Comparison of ENCODE assay signal across 13 cellular contexts in the genomic region with DNA sequence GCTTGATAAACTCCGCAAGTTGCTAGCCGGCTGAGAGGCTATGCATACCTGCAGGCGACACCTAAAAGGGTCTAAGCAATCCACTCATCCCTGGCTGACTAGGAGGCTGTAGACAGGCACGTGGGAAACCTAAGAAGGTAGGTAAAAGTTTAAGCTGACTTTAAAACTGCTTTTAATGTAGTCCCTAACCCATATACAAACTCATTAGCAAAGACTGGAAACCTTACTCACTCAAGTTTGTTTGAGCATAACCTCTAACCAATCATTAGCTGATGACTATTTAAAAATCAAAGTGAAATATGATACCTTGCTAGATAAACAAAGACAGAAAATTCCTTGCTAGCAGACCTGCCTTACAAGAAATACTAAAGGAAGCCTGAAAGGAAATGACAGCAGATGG.
DNase-seq lines count a peak whose midpoint lies in the region; ATAC-seq, FAIRE-seq and TF ChIP-seq lines count a peak whose summit lies in the region.
"Had no signal": no experiment of that assay in that cellular context is flagged by ENCODE, and none has a peak within 500 bp of the region (broad histone marks: within the 10 kb centered on the region; RNA-seq: fewer than 3 reads in every experiment).

No MANE protein-coding gene starts in this region.

- no peak overlapping the region for H2AFZ ChIP-seq in GM23338

- no peaks in the 10 kb centered on the region for H3K27me3 ChIP-seq in GM23338 (ENCODE audit: insufficient read depth)
- H3K27me3 ChIP-seq: SJSA1, vagina had no signal

- H3K27ac ChIP-seq in GM23338 (ENCODE audit: low read depth), result peak overlapping the region; percentile 11; the same call in 1 of the 2 replicates
- H3K27ac ChIP-seq: SJSA1, skin epidermis, vagina had no signal

- TF ChIP-seq CTCF in GM23338 (conservative IDR thresholded peaks at IDR 0.05; ENCODE audit: low read depth in 2 of 2) (no peak), epithelial cell of esophagus (IDR thresholded peaks at IDR 0.05; ENCODE audit: insufficient read depth, low read depth, low read length, missing control alignments) (no peak)

- no peaks in the 10 kb centered on the region for H3K9me2 ChIP-seq in GM23338 (ENCODE audit: insufficient read depth)

- H3K4me3 ChIP-seq in GM23338, result 0 out of 2 replicates have a peak overlapping the region, but pooled peaks have one; percentile 0
- H3K4me3 ChIP-seq in epithelial cell of esophagus (ENCODE audit: low read length), result no peak overlapping the region
- H3K4me3 ChIP-seq: SJSA1, skin epidermis, vagina had no signal

- H3K27ac Mint-ChIP-seq in GM23338, result peak overlapping the region; percentile 95

- no peaks in the 10 kb centered on the region for H3K9me3 Mint-ChIP-seq in GM23338

- DNase-seq in GM23338 (ENCODE audit: low spot score) (peak; percentile 81), KBM-7 (peak; percentile 1), epithelial cell of esophagus (ENCODE audit: low read depth) (peak; percentile 71), myocyte (ENCODE audit: low read depth) (peak; percentile 2), GM12892 (ENCODE audit: insufficient read length) (no peak), medulla oblongata (ENCODE audit: extremely low spot score) (no peak)
- no peak for DNase-seq in central memory CD4-positive, alpha-beta T cell
- DNase-seq: activated gamma-delta T cell, DMS79 had no signal

- no peaks in the 10 kb centered on the region for H3K36me3 ChIP-seq in GM23338 (ENCODE audit: insufficient read depth)
- H3K36me3 ChIP-seq: vagina had no signal

- no peaks in the 10 kb centered on the region for H3K79me2 ChIP-seq in GM23338 (replicated peaks; ENCODE audit: insufficient read depth)

- H3K36me3 Mint-ChIP-seq in GM23338 (ENCODE audit: low read depth), result no peaks in the 10 kb centered on the region; the same call in 2 of the 3 replicates

- FAIRE-seq in GM12892 (lab: Jason Lieb, UNC), result no peak
- FAIRE-seq: GM18507 had no signal

- H3K4me1 ChIP-seq in GM23338 (ENCODE audit: insufficient read depth), result peaks cover 14% of the 10 kb centered on the region; the same call in 1 of the 2 replicates

- peak; percentile 94 for ATAC-seq in GM23338

- no peak for TF ChIP-seq POLR2A in GM12892 (IDR thresholded peaks at IDR 0.05; ENCODE audit: low read depth, low read length)

- in situ Hi-C loops in KBM-7 (cut with MboI; ENCODE audit: low pct_unique_long_range_greater_than_20kb, low sequenced_read_pairs), result no loop called here

- no peaks in the 10 kb centered on the region for H3F3A ChIP-seq in GM23338 (replicated peaks; ENCODE audit: low read depth)

- no peaks in the 10 kb centered on the region for H4K20me1 ChIP-seq in GM23338 (replicated peaks; ENCODE audit: insufficient read depth)

- peak overlapping the region; percentile 2 for H3K4me2 ChIP-seq in GM23338

- H3K27me3 Mint-ChIP-seq in GM23338 (ENCODE audit: insufficient read depth, low read depth, poor library complexity), result peaks cover 3% of the 10 kb centered on the region

- peaks cover 35% of the 10 kb centered on the region for H3K4me1 Mint-ChIP-seq in GM23338

- H3K4me3 Mint-ChIP-seq in GM23338, result peak overlapping the region; percentile 59

TF ChIP-seq in GM23338, 12 proteins besides CTCF, POLR2A, EP300 and RAD21:
- TF ChIP-seq, protein P1, sequence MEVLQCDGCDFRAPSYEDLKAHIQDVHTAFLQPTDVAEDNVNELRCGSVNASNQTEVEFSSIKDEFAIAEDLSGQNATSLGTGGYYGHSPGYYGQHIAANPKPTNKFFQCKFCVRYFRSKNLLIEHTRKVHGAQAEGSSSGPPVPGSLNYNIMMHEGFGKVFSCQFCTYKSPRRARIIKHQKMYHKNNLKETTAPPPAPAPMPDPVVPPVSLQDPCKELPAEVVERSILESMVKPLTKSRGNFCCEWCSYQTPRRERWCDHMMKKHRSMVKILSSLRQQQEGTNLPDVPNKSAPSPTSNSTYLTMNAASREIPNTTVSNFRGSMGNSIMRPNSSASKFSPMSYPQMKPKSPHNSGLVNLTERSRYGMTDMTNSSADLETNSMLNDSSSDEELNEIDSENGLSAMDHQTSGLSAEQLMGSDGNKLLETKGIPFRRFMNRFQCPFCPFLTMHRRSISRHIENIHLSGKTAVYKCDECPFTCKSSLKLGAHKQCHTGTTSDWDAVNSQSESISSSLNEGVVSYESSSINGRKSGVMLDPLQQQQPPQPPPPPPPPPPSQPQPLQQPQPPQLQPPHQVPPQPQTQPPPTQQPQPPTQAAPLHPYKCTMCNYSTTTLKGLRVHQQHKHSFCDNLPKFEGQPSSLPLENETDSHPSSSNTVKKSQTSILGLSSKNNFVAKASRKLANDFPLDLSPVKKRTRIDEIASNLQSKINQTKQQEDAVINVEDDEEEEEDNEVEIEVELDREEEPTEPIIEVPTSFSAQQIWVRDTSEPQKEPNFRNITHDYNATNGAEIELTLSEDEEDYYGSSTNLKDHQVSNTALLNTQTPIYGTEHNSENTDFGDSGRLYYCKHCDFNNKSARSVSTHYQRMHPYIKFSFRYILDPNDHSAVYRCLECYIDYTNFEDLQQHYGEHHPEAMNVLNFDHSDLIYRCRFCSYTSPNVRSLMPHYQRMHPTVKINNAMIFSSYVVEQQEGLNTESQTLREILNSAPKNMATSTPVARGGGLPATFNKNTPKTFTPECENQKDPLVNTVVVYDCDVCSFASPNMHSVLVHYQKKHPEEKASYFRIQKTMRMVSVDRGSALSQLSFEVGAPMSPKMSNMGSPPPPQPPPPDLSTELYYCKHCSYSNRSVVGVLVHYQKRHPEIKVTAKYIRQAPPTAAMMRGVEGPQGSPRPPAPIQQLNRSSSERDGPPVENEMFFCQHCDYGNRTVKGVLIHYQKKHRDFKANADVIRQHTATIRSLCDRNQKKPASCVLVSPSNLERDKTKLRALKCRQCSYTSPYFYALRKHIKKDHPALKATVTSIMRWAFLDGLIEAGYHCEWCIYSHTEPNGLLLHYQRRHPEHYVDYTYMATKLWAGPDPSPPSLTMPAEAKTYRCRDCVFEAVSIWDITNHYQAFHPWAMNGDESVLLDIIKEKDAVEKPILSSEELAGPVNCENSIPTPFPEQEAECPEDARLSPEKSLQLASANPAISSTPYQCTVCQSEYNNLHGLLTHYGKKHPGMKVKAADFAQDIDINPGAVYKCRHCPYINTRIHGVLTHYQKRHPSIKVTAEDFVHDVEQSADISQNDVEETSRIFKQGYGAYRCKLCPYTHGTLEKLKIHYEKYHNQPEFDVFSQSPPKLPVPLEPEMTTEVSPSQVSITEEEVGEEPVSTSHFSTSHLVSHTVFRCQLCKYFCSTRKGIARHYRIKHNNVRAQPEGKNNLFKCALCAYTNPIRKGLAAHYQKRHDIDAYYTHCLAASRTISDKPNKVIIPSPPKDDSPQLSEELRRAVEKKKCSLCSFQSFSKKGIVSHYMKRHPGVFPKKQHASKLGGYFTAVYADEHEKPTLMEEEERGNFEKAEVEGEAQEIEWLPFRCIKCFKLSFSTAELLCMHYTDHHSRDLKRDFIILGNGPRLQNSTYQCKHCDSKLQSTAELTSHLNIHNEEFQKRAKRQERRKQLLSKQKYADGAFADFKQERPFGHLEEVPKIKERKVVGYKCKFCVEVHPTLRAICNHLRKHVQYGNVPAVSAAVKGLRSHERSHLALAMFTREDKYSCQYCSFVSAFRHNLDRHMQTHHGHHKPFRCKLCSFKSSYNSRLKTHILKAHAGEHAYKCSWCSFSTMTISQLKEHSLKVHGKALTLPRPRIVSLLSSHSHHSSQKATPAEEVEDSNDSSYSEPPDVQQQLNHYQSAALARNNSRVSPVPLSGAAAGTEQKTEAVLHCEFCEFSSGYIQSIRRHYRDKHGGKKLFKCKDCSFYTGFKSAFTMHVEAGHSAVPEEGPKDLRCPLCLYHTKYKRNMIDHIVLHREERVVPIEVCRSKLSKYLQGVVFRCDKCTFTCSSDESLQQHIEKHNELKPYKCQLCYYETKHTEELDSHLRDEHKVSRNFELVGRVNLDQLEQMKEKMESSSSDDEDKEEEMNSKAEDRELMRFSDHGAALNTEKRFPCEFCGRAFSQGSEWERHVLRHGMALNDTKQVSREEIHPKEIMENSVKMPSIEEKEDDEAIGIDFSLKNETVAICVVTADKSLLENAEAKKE (CRISPR knock-in tag; IDR thresholded peaks at IDR 0.05), result no peak
- TF ChIP-seq ZNF114 (CRISPR knock-in tag; IDR thresholded peaks at IDR 0.05) (no peak), EZH2phosphoT487 (IDR thresholded peaks at IDR 0.05; ENCODE audit: unreplicated experiment) (no peak), ETS1 (IDR thresholded peaks at IDR 0.05) (no peak), NANOG (IDR thresholded peaks at IDR 0.05; ENCODE audit: borderline replicate concordance) (peak; percentile 46; the same call in 1 of the 2 replicates), POLR2AphosphoS5 (IDR thresholded peaks at IDR 0.05; ENCODE audit: low read depth) (no peak), EZH2 (IDR thresholded peaks at IDR 0.05; ENCODE audit: low read depth, unreplicated experiment) (no peak), STAT1 (IDR thresholded peaks at IDR 0.05; ENCODE audit: unreplicated experiment) (no peak)
TF ChIP-seq in GM23338: peak in this region for 1.

Comparison
In these comparisons a context has a peak if more than half of its experiments do, and no peak if none do; other contexts are left out.
1. DNase-seq: peak in GM23338 (single experiment), KBM-7 (single experiment), epithelial cell of esophagus (single experiment) and myocyte (single experiment); none in GM12892 (single experiment), medulla oblongata (single experiment) and central memory CD4-positive, alpha-beta T cell (single experiment).